Comparison of ENCODE assay signal across 19 cellular contexts in genomic region chr4:143262838-143263237, GRCh38.
A peak's percentile ranks its signal among the peaks of the same experiment; 100 is the strongest.
DNase-seq lines count a peak whose midpoint lies in the region; ATAC-seq, FAIRE-seq and TF ChIP-seq lines count a peak whose summit lies in the region.
"Had no signal": no experiment of that assay in that cellular context is flagged by ENCODE, and none has a peak within 500 bp of the region (broad histone marks: within the 10 kb centered on the region; RNA-seq: fewer than 3 reads in every experiment).

No MANE protein-coding gene starts in this region.

- no peaks in the 10 kb centered on the region for H3K9me1 ChIP-seq in IMR-90 (ENCODE audit: insufficient read depth, low read length)

- TF ChIP-seq CTCF in A549 (IDR thresholded peaks at IDR 0.05) (no peak), IMR-90 (conservative IDR thresholded peaks at IDR 0.05; ENCODE audit: low read depth, low read length) (no peak), mammary epithelial cell (conservative IDR thresholded peaks at IDR 0.05 in 1 of 2, IDR thresholded peaks at IDR 0.05 in 1 of 2; ENCODE audit: extremely low read depth in 1 of 2, insufficient read depth in 1 of 2, low read depth in 1 of 2, low read length in 2 of 2) (no peak), lower leg skin (IDR thresholded peaks at IDR 0.05) (no peak)

- dilution Hi-C loops in IMR-90 (cut with HindIII; ENCODE audit: low sequenced_read_pairs, unreplicated experiment) (no loop called here), mammary epithelial cell (cut with HindIII; ENCODE audit: low sequenced_read_pairs) (no loop called here)

- H2BK15ac ChIP-seq in IMR-90 (ENCODE audit: low read depth, low read length), result no peak overlapping the region

- in situ Hi-C loops in IMR-90 (cut with MboI; ENCODE audit: low sequenced_read_pairs) (no loop called here), mammary epithelial cell (cut with MboI; ENCODE audit: low sequenced_read_pairs in 2 of 2) (no loop called here)

- H3K4me3 ChIP-seq in A549 (no peak overlapping the region), IMR-90 (ENCODE audit: insufficient read depth, low read depth, low read length) (no peak overlapping the region), adipocyte (ENCODE audit: low read length) (no peak overlapping the region), neuron (ENCODE audit: low read length) (no peak overlapping the region), mammary epithelial cell (replicated peaks in 1 of 3; ENCODE audit: insufficient read depth in 1 of 3, low read depth in 2 of 3, low read length in 3 of 3) (no peak overlapping the region), lower leg skin (ENCODE audit: low read depth, poor library complexity, severe bottlenecking) (no peak overlapping the region)

- CTCF ChIA-PET in A549 (lab: Yijun Ruan, JAX) (no interaction called here), IMR-90 (lab: Yijun Ruan, JAX) (no interaction called here), mammary epithelial cell (lab: Charles Lee; ENCODE audit: low non-redundant PET) (no interaction called here)

- H3K79me2 ChIP-seq in mammary epithelial cell (ENCODE audit: insufficient read depth, low read length), result no peaks in the 10 kb centered on the region

- H3K36me3 ChIP-seq in IMR-90 (ENCODE audit: control insufficient read depth, insufficient read depth, low read length) (0 out of 2 replicates have a peak, but pooled peaks cover 1% of the 10 kb centered on the region), adipocyte (ENCODE audit: control insufficient read depth, insufficient read depth, low read length, severe bottlenecking) (no peaks in the 10 kb centered on the region), neuron (ENCODE audit: insufficient read depth, low read length) (no peaks in the 10 kb centered on the region), mammary epithelial cell (ENCODE audit: insufficient read depth, low read length) (no peaks in the 10 kb centered on the region)

- ATAC-seq in A549, result no peak
- ATAC-seq in IMR-90 (ENCODE audit: low read depth), result 0 out of 2 replicates have a peak, but pooled peaks have one; percentile 14
- ATAC-seq in GM21390 (IDR thresholded peaks at IDR 0.05; ENCODE audit: unreplicated experiment), result no peak

- no peak overlapping the region for H3K14ac ChIP-seq in IMR-90 (replicated peaks; ENCODE audit: low read depth, low read length)

- H3K27ac ChIP-seq in A549, result no peak overlapping the region
- peak overlapping the region; percentile 11; the same call in 1 of the 2 replicates for H3K27ac ChIP-seq in IMR-90 (ENCODE audit: insufficient read depth, low read length)
- H3K27ac ChIP-seq in mammary epithelial cell (ENCODE audit: insufficient read depth, low read depth, low read length), result no peak overlapping the region

- H3K9ac ChIP-seq in IMR-90 (ENCODE audit: low read depth, low read length) (no peak overlapping the region), adipocyte (ENCODE audit: low read length) (no peak overlapping the region), mammary epithelial cell (ENCODE audit: insufficient read depth, low read length) (no peak overlapping the region)

- TF ChIP-seq POLR2A in A549 (IDR thresholded peaks at IDR 0.05; ENCODE audit: low read length) (no peak), IMR-90 (IDR thresholded peaks at IDR 0.05; ENCODE audit: low read depth, low read length) (no peak), lower leg skin (IDR thresholded peaks at IDR 0.05) (no peak)

- no peak overlapping the region for H2BK20ac ChIP-seq in IMR-90 (ENCODE audit: low read depth, low read length)

- no peak overlapping the region for H4K8ac ChIP-seq in IMR-90 (ENCODE audit: low read depth in 2 of 2, low read length in 2 of 2)

- TF ChIP-seq EP300 in A549 (IDR thresholded peaks at IDR 0.05), result no peak

- H2AK5ac ChIP-seq in IMR-90 (ENCODE audit: low read depth, low read length), result no peak overlapping the region

- H4K5ac ChIP-seq in IMR-90 (ENCODE audit: low read depth, low read length), result no peak overlapping the region

- no peak overlapping the region for H2AK9ac ChIP-seq in IMR-90 (replicated peaks; ENCODE audit: low read depth, low read length, poor library complexity)

- H2BK5ac ChIP-seq in IMR-90 (ENCODE audit: low read depth, low read length, poor library complexity, severe bottlenecking), result no peak overlapping the region

- intact Hi-C loops in IMR-90 (cut with micrococcal nuclease) (no loop called here), mammary epithelial cell (cut with micrococcal nuclease) (no loop called here), lower leg skin (cut with DNase I; ENCODE audit: low total_unique reads) (no loop called here)

- H3K79me1 ChIP-seq in IMR-90 (ENCODE audit: low read depth in 1 of 2, low read length in 2 of 2), result no peaks in the 10 kb centered on the region

- H3K23ac ChIP-seq in IMR-90 (ENCODE audit: low read depth, low read length), result no peak overlapping the region

- no peak for DNase-seq in A549 (ENCODE audit: low read depth in 1 of 2, low spot score in 1 of 2)
- DNase-seq in IMR-90, result no peak
- peak; percentile 14 for DNase-seq in adipocyte (ENCODE audit: low read depth)
- DNase-seq in mammary epithelial cell, result no peak
- DNase-seq in lower leg skin (ENCODE audit: low spot score in 2 of 2), result no peak
- DNase-seq: 8988T; C1 segment of cervical spinal cord; Calu3; CD4-positive, alpha-beta memory T cell; COR-L47; DMS53; DMS79 treated with DMSO at 0.1 percent for 48 hours; GF-D8; GOT3; H7; HCEC 1CT had no signal

- 0 out of 2 replicates have a peak overlapping the region, but pooled peaks have one; percentile 2 for H3K18ac ChIP-seq in IMR-90 (ENCODE audit: low read depth, low read length)

- H3K27me3 ChIP-seq in IMR-90 (ENCODE audit: control insufficient read depth, insufficient read depth, low read length) (no peaks in the 10 kb centered on the region), adipocyte (replicated peaks; ENCODE audit: control insufficient read depth, insufficient read depth, low read length) (no peaks in the 10 kb centered on the region), neuron (ENCODE audit: insufficient read depth, low read length) (no peaks in the 10 kb centered on the region), mammary epithelial cell (ENCODE audit: insufficient read depth, low read length) (no peaks in the 10 kb centered on the region)

- H3K4me2 ChIP-seq in A549 (no peak overlapping the region), IMR-90 (ENCODE audit: low read depth, low read length) (no peak overlapping the region), mammary epithelial cell (ENCODE audit: insufficient read depth, low read depth, low read length) (no peak overlapping the region)

- no peak overlapping the region for H2AFZ ChIP-seq in IMR-90 (replicated peaks; ENCODE audit: low read length, poor library complexity)
- H2AFZ ChIP-seq in neuron (ENCODE audit: low read depth, low read length), result peak overlapping the region; percentile 47
- H2AFZ ChIP-seq in mammary epithelial cell (ENCODE audit: low read depth, low read length), result no peak overlapping the region

- H3K56ac ChIP-seq in IMR-90 (ENCODE audit: extremely low read depth, insufficient read depth, low read length), result no peak overlapping the region

- no peak overlapping the region for H3K4ac ChIP-seq in IMR-90 (ENCODE audit: low read depth, low read length)

- no peak for FAIRE-seq in A549 (lab: Jason Lieb, UNC)
- FAIRE-seq: GM18507 had no signal

- no peaks in the 10 kb centered on the region; the same call in 2 of the 3 replicates for H3K9me3 ChIP-seq in A549
- H3K9me3 ChIP-seq in IMR-90 (ENCODE audit: control insufficient read depth, insufficient read depth, low read length), result peaks cover 5% of the 10 kb centered on the region
- peaks cover under 1% of the 10 kb centered on the region for H3K9me3 ChIP-seq in adipocyte (ENCODE audit: control insufficient read depth, low read length)
- peaks cover 2% of the 10 kb centered on the region for H3K9me3 ChIP-seq in neuron (ENCODE audit: low read length)
- peaks cover 5% of the 10 kb centered on the region for H3K9me3 ChIP-seq in mammary epithelial cell (replicated peaks; ENCODE audit: insufficient read depth, low read length)

- H4K91ac ChIP-seq in IMR-90 (ENCODE audit: insufficient read depth, low read depth, low read length), result no peak overlapping the region

- H3K4me1 ChIP-seq in A549, result no peaks in the 10 kb centered on the region
- peaks cover 2% of the 10 kb centered on the region; the same call in 1 of the 2 replicates for H3K4me1 ChIP-seq in IMR-90 (ENCODE audit: control insufficient read depth, insufficient read depth, low read length)
- H3K4me1 ChIP-seq in adipocyte (ENCODE audit: control insufficient read depth, insufficient read depth, low read length), result no peaks in the 10 kb centered on the region
- no peaks in the 10 kb centered on the region for H3K4me1 ChIP-seq in neuron (ENCODE audit: insufficient read depth, low read length)
- no peaks in the 10 kb centered on the region for H3K4me1 ChIP-seq in mammary epithelial cell (ENCODE audit: insufficient read depth, low read length)

- no peak for TF ChIP-seq RAD21 in A549 (conservative IDR thresholded peaks at IDR 0.05 in 1 of 2, IDR thresholded peaks at IDR 0.05 in 1 of 2)
- no peak for TF ChIP-seq RAD21 in IMR-90 (IDR thresholded peaks at IDR 0.05; ENCODE audit: low read length)

- 17% methylated on average over 1 of the region's 1 CpG for WGBS in A549 (ENCODE audit: missing lambda C conversion rate)
- WGBS in IMR-90 (ENCODE audit: extremely low coverage in 2 of 2, insufficient read length in 1 of 2), 2 experiments, result no CpG with 5 or more reads among the region's 1 CpG
- WGBS in mammary epithelial cell (ENCODE audit: low coverage, missing lambda C conversion rate), result 83% methylated on average over 1 of the region's 1 CpG
- WGBS in lower leg skin, 2 donors, result 0% methylated on average over 1 of the region's 1 CpG

- POLR2A ChIA-PET in A549 (lab: Yijun Ruan, JAX) (no interaction called here), IMR-90 (lab: Charles Lee; ENCODE audit: unreplicated experiment) (no interaction called here)

- H4K20me1 ChIP-seq in IMR-90 (ENCODE audit: insufficient read depth, low read length), result no peaks in the 10 kb centered on the region
- no peaks in the 10 kb centered on the region for H4K20me1 ChIP-seq in mammary epithelial cell (ENCODE audit: insufficient read depth, low read length)

- H2BK120ac ChIP-seq in IMR-90 (ENCODE audit: low read depth, low read length), result no peak overlapping the region

- BruUV-seq in IMR-90 (replicated peaks; lab: Mats Ljungman, UMichigan) (no TSS peak), mammary epithelial cell (replicated peaks; lab: Mats Ljungman, UMichigan) (no TSS peak)

TF ChIP-seq in A549, 52 proteins besides CTCF, POLR2A, EP300 and RAD21:
- TF ChIP-seq MYC (IDR thresholded peaks at IDR 0.05; ENCODE audit: borderline replicate concordance, low read length) (no peak), MAFK (IDR thresholded peaks at IDR 0.05; ENCODE audit: partially characterized antibody) (peak; percentile 65)

TF ChIP-seq in IMR-90, 13 proteins besides CTCF, POLR2A, EP300 and RAD21:
- TF ChIP-seq FOS (IDR thresholded peaks at IDR 0.05; ENCODE audit: low read depth, low read length), result no peak
- TF ChIP-seq CEBPB (IDR thresholded peaks at IDR 0.05; ENCODE audit: low read depth, low read length), result no peak
- TF ChIP-seq MAFK (IDR thresholded peaks at IDR 0.05; ENCODE audit: low read depth, low read length), result peak; percentile 60; the same call in 1 of the 2 replicates
